8 cellular contexts compared by ENCODE assay signal in the genomic region with DNA sequence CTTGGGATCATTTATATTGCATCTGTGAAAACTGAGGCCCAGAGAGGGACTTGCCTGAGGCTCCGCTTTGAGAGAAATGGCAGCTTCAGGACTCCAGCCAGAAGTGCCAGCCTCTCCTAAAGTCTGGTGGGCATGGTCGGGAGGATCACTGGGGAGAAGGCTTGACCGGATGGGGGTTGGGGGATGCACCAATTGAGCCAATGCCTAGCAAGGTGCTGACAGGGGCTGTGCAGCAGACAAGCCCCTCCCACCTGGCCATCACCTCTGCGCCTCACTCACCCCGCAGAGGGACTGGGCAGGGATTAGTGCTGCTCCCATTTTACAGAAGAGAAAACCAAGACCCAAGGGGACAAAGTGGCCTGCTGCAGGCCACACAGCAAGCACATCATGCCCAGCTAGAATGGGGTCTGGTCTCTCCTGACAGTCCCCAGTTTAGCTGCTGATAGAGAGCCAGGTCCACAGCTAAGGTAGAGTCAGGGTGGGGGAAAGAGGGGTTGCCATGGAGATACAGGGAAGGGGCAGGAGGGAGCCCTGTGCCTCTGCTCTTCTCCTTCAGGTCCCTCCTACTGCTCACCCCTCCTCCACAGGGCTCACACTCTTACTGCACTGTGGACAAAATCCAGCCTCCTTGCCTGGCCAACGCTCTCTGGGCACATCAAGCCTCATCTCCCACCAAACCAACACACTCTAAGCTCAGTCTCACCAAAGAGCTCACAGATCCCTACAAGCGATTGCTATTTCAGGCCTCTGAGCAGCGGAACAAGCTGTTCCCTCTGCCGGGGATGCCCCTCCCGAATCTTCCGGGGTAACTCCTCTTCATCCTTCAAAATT. TPM values are rescaled to one million over a fixed set of nuclear protein-coding genes. Genes with fewer than 3 reads are reported as not detected.
DNase-seq lines count a peak whose midpoint lies in the region; ATAC-seq and TF ChIP-seq lines count a peak whose summit lies in the region.

No MANE protein-coding gene starts in this region.

- no peak for TF ChIP-seq POLR2A in vagina (IDR thresholded peaks at IDR 0.05)

- H3K4me1 ChIP-seq in colonic mucosa (peaks cover 18% of the 10 kb centered on the region), vagina (peaks cover 52% of the 10 kb centered on the region)

- intact Hi-C loops in colonic mucosa (cut with DNase I) = no loop called here
- intact Hi-C loops in natural killer cell (cut with micrococcal nuclease) = no loop called here
- intact Hi-C loops in vagina (cut with DNase I) = no loop called here

- H3K27ac ChIP-seq in colonic mucosa = no peak overlapping the region
- H3K27ac ChIP-seq in vagina = peak overlapping the region; percentile 99

- no peaks in the 10 kb centered on the region for H3K9me3 ChIP-seq in colonic mucosa
- no peaks in the 10 kb centered on the region for H3K9me3 ChIP-seq in vagina

- no peaks in the 10 kb centered on the region for H3K9me3 Mint-ChIP-seq in activated naive CD4-positive, alpha-beta T cell treated with anti-CD3 and anti-CD28 coated beads, Interleukin-2, amount 10 ng/mL, durations not matched to agents 7 days and 5 days
- no peaks in the 10 kb centered on the region for H3K9me3 Mint-ChIP-seq in natural killer cell

- CTCF ChIA-PET in activated naive CD4-positive, alpha-beta T cell treated with anti-CD3 and anti-CD28 coated beads, Interleukin-2, amount 10 ng/mL, durations not matched to agents 7 days and 5 days (lab: Charles Lee) = interaction anchor here (1.2 to 2.2 kb wide), 3 partner anchors 42 to 116 kb away, joined by 3 to 6 read pairs (median 4); no protein-coding TSS in a partner anchor

- no peak for ATAC-seq in natural killer cell
- ATAC-seq in HG03095 (IDR thresholded peaks at IDR 0.05; ENCODE audit: unreplicated experiment) = no peak
- no peak for ATAC-seq in HG03139 (IDR thresholded peaks at IDR 0.05; ENCODE audit: unreplicated experiment)

- no peaks in the 10 kb centered on the region for H3K27me3 Mint-ChIP-seq in activated naive CD4-positive, alpha-beta T cell treated with anti-CD3 and anti-CD28 coated beads, Interleukin-2, amount 10 ng/mL, durations not matched to agents 7 days and 5 days
- no peaks in the 10 kb centered on the region for H3K27me3 Mint-ChIP-seq in natural killer cell (ENCODE audit: low read depth in 2 of 2)

- peak overlapping the region; percentile 12 to 23 for H3K9ac ChIP-seq in colonic mucosa (ENCODE audit: low read depth in 2 of 2, low read length in 2 of 2)

- H3K4me3 Mint-ChIP-seq in activated naive CD4-positive, alpha-beta T cell treated with anti-CD3 and anti-CD28 coated beads, Interleukin-2, amount 10 ng/mL, durations not matched to agents 7 days and 5 days = no peak overlapping the region
- no peak overlapping the region for H3K4me3 Mint-ChIP-seq in natural killer cell

- H3K27ac Mint-ChIP-seq in activated naive CD4-positive, alpha-beta T cell treated with anti-CD3 and anti-CD28 coated beads, Interleukin-2, amount 10 ng/mL, durations not matched to agents 7 days and 5 days = peak overlapping the region; percentile 82
- H3K27ac Mint-ChIP-seq in natural killer cell = peak overlapping the region; percentile 97 to 99

- no peaks in the 10 kb centered on the region for H3K36me3 ChIP-seq in colonic mucosa
- H3K36me3 ChIP-seq in vagina = no peaks in the 10 kb centered on the region

- no peaks in the 10 kb centered on the region for H3K27me3 ChIP-seq in colonic mucosa
- no peaks in the 10 kb centered on the region for H3K27me3 ChIP-seq in vagina

- no peak for DNase-seq in activated naive CD4-positive, alpha-beta T cell treated with anti-CD3 and anti-CD28 coated beads, Interleukin-2, amount 10 ng/mL, durations not matched to agents 7 days and 5 days
- DNase-seq in activated naive CD4-positive, alpha-beta T cell (lab: John Stamatoyannopoulos, UW) = no peak
- DNase-seq in colonic mucosa (no peak), natural killer cell (no peak), vagina (ENCODE audit: extremely low spot score in 2 of 2) (no peak), GOT3 (lab: John Stamatoyannopoulos, UW) (no peak)

- H3K36me3 Mint-ChIP-seq in activated naive CD4-positive, alpha-beta T cell treated with anti-CD3 and anti-CD28 coated beads, Interleukin-2, amount 10 ng/mL, durations not matched to agents 7 days and 5 days = peaks cover 8% of the 10 kb centered on the region
- H3K36me3 Mint-ChIP-seq in natural killer cell = no peaks in the 10 kb centered on the region

- TF ChIP-seq CTCF in colonic mucosa (IDR thresholded peaks at IDR 0.05) (no peak), natural killer cell (IDR thresholded peaks at IDR 0.05) (no peak), vagina (IDR thresholded peaks at IDR 0.05) (no peak)

- peaks cover 37% of the 10 kb centered on the region for H3K4me1 Mint-ChIP-seq in activated naive CD4-positive, alpha-beta T cell treated with anti-CD3 and anti-CD28 coated beads, Interleukin-2, amount 10 ng/mL, durations not matched to agents 7 days and 5 days
- peaks cover 17 to 38% of the 10 kb centered on the region in 2 donors for H3K4me1 Mint-ChIP-seq in natural killer cell

- H3K4me3 ChIP-seq in colonic mucosa (no peak overlapping the region), vagina (no peak overlapping the region)

RNA-seq across cellular contexts. Expression of a gene that starts 29.5 kb away (rescaled TPM):
- total RNA-seq in colonic mucosa = 10 to 100 TPM; 12.7 to 28.9 TPM
- 1 to 10 TPM; 2.7 to 5.5 (median 3.0) TPM for total RNA-seq in natural killer cell
- 12.0 TPM for total RNA-seq in vagina

RNA-seq across cellular contexts. Expression of a gene that starts 35.4 kb away (rescaled TPM):
- 10 to 100 TPM; 63.2 to 66.1 TPM for total RNA-seq in colonic mucosa
- total RNA-seq in natural killer cell = 10 to 100 TPM; 26.4 to 42.2 (median 32.6) TPM
- total RNA-seq in vagina = 34.9 TPM

RNA-seq across cellular contexts. Expression of a gene that starts 57.3 kb away (rescaled TPM):
- total RNA-seq in colonic mucosa = 10 to 100 TPM; 39.5 to 55.0 TPM
- 10 to 100 TPM; 31.8 to 41.8 (median 37.6) TPM for total RNA-seq in natural killer cell
- 35.4 TPM for total RNA-seq in vagina

RNA-seq across cellular contexts. Expression of a gene that starts 57.7 kb away (rescaled TPM):
- 100 to 1,000 TPM; 254 to 268 TPM for total RNA-seq in colonic mucosa
- total RNA-seq in natural killer cell = 10 to 100 TPM; 77.9 to 99.8 (median 89.5) TPM
- total RNA-seq in vagina = 78.6 TPM
